In genomic region chr10:110411047-110411410, GRCh38 we compare ENCODE assay signal across 1 cellular context.
TF ChIP-seq lines count a peak whose summit lies in the region.

No MANE protein-coding gene starts in this region.

TF ChIP-seq in GM12878, 131 proteins besides CTCF, POLR2A, EP300 and RAD21 (continued from another document):
- TF ChIP-seq NFIC (IDR thresholded peaks at IDR 0.05; ENCODE audit: low read depth, low read length) (peak; percentile 14; the same call in 1 of the 2 replicates), POLR2AphosphoS5 (IDR thresholded peaks at IDR 0.05; ENCODE audit: low read length) (no peak; the same call in 1 of the 2 replicates), CEBPZ (IDR thresholded peaks at IDR 0.05; ENCODE audit: low read depth, low read length) (no peak), JUND (IDR thresholded peaks at IDR 0.05; ENCODE audit: low read depth, low read length) (no peak), SIN3A (IDR thresholded peaks at IDR 0.05; ENCODE audit: low read depth, low read length) (no peak)
- TF ChIP-seq, protein P1, sequence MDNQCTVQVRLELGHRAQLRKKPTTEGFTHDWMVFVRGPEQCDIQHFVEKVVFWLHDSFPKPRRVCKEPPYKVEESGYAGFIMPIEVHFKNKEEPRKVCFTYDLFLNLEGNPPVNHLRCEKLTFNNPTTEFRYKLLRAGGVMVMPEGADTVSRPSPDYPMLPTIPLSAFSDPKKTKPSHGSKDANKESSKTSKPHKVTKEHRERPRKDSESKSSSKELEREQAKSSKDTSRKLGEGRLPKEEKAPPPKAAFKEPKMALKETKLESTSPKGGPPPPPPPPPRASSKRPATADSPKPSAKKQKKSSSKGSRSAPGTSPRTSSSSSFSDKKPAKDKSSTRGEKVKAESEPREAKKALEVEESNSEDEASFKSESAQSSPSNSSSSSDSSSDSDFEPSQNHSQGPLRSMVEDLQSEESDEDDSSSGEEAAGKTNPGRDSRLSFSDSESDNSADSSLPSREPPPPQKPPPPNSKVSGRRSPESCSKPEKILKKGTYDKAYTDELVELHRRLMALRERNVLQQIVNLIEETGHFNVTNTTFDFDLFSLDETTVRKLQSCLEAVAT (IDR thresholded peaks at IDR 0.05) = peak; percentile 43
